22 cellular contexts compared by ENCODE assay signal in the genomic region with DNA sequence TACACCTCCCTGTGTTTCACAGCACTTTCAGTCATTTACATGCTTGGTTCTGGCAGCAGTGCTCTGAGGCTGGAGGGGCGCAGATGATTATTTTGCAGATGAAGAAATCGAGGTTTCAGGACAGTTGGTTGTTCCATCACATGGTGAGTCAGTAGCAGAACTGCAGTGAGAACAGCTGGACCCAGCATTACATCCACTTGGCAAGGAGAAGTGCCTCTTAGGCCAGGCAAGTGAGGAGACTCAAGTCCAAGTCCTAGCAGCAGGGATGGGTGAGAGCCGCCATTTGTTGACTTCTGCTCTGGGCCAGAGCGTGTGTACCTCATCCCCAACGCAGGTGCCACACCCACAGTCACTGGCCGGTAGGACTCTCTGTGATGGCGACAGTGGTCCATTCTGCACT. TPM values are rescaled to one million over a fixed set of nuclear protein-coding genes. Genes with fewer than 3 reads are reported as not detected.
DNase-seq lines count a peak whose midpoint lies in the region; ATAC-seq and TF ChIP-seq lines count a peak whose summit lies in the region.
"Had no signal": no experiment of that assay in that cellular context is flagged by ENCODE, and none has a peak within 500 bp of the region (broad histone marks: within the 10 kb centered on the region; RNA-seq: fewer than 3 reads in every experiment).

No MANE protein-coding gene starts in this region.

- no peak for TF ChIP-seq CTCF in CD8-positive, alpha-beta T cell (IDR thresholded peaks at IDR 0.05)
- no peak for TF ChIP-seq CTCF in fibroblast of pulmonary artery (IDR thresholded peaks at IDR 0.05; ENCODE audit: low read length, missing control alignments)
- TF ChIP-seq CTCF in progenitor cell of endocrine pancreas (IDR thresholded peaks at IDR 0.05; ENCODE audit: unreplicated experiment) = no peak
- no peak for TF ChIP-seq CTCF in tibial nerve (IDR thresholded peaks at IDR 0.05)

- H3K4me1 Mint-ChIP-seq in CD8-positive, alpha-beta T cell (ENCODE audit: low read depth) = peaks cover 21% of the 10 kb centered on the region
- H3K4me1 Mint-ChIP-seq in progenitor cell of endocrine pancreas (ENCODE audit: low read depth) = peaks cover 4% of the 10 kb centered on the region

- POLR2A ChIA-PET in CD8-positive, alpha-beta T cell (lab: Charles Lee) = no interaction called here

- no peaks in the 10 kb centered on the region for H3K4me1 ChIP-seq in CD8-positive, alpha-beta T cell (ENCODE audit: insufficient read depth, low read length)
- peaks cover 0 to 6% (median 0%) of the 10 kb centered on the region in 4 donors for H3K4me1 ChIP-seq in tibial nerve
- H3K4me1 ChIP-seq: Caco-2 had no signal

- no peaks in the 10 kb centered on the region for H3K27me3 ChIP-seq in CD8-positive, alpha-beta T cell (ENCODE audit: insufficient read depth, low read length)
- H3K27me3 ChIP-seq in tibial nerve = no peaks in the 10 kb centered on the region
- H3K27me3 ChIP-seq: SJCRH30 had no signal

- H3K4me3 Mint-ChIP-seq in CD8-positive, alpha-beta T cell = no peak overlapping the region
- no peak overlapping the region for H3K4me3 Mint-ChIP-seq in progenitor cell of endocrine pancreas (ENCODE audit: low read depth)

- H3K9me3 Mint-ChIP-seq in CD8-positive, alpha-beta T cell = no peaks in the 10 kb centered on the region
- H3K9me3 Mint-ChIP-seq in progenitor cell of endocrine pancreas (ENCODE audit: low read depth) = no peaks in the 10 kb centered on the region

- CTCF ChIA-PET in CD8-positive, alpha-beta T cell (lab: Charles Lee) = no interaction called here

- peaks cover 29% of the 10 kb centered on the region for H3K36me3 Mint-ChIP-seq in CD8-positive, alpha-beta T cell
- H3K36me3 Mint-ChIP-seq in progenitor cell of endocrine pancreas (ENCODE audit: insufficient read depth) = peaks cover 6% of the 10 kb centered on the region

- H3K27ac ChIP-seq in CD8-positive, alpha-beta T cell (ENCODE audit: low read depth, low read length) = no peak overlapping the region
- no peak overlapping the region for H3K27ac ChIP-seq in tibial nerve
- H3K27ac ChIP-seq: HL-60, SJCRH30 had no signal

- H3K4me3 ChIP-seq in CD8-positive, alpha-beta T cell (ENCODE audit: low read depth, low read length) = no peak overlapping the region
- H3K4me3 ChIP-seq in fibroblast of pulmonary artery (replicated peaks; ENCODE audit: low read depth, low read length) (no peak overlapping the region), tibial nerve (no peak overlapping the region)
- H3K4me3 ChIP-seq: SJCRH30 had no signal

- H3K36me3 ChIP-seq in CD8-positive, alpha-beta T cell (ENCODE audit: insufficient read depth, low read length) = no peaks in the 10 kb centered on the region
- no peaks in the 10 kb centered on the region for H3K36me3 ChIP-seq in tibial nerve
- H3K36me3 ChIP-seq: SJCRH30 had no signal

- DNase-seq in CD8-positive, alpha-beta T cell = no peak
- peak; percentile 5 for DNase-seq in amniotic epithelial cell (ENCODE audit: low read depth)
- peak; percentile 10 for DNase-seq in fibroblast of pulmonary artery (ENCODE audit: low read depth)
- no peak for DNase-seq in progenitor cell of endocrine pancreas (ENCODE audit: low spot score, unreplicated experiment)
- no peak for DNase-seq in tibial nerve (ENCODE audit: low spot score in 2 of 2)
- no peak for DNase-seq in activated CD4-positive, CD25-positive, alpha-beta regulatory T cell (lab: John Stamatoyannopoulos, UW)
- no peak for DNase-seq in putamen (ENCODE audit: low spot score)
- DNase-seq: AML-193, Caco-2, DMS153, MV-4-11, NCI-H1417 treated with DMSO at 0.1 percent for 48 hours, NCI-H1930, NCI-H446 treated with DMSO at 0.1 percent for 48 hours, NCI-H748 treated with DMSO at 0.1 percent for 48 hours, OCI-M1, SJCRH30 had no signal

- ATAC-seq in CD8-positive, alpha-beta T cell = no peak
- ATAC-seq in GM21619 (IDR thresholded peaks at IDR 0.05; ENCODE audit: unreplicated experiment) = no peak
- ATAC-seq: HCT116 had no signal

- WGBS in tibial nerve, 2 donors = 87 to 92% methylated on average over 7 of the region's 7 CpGs

- H3K9me3 ChIP-seq in CD8-positive, alpha-beta T cell (ENCODE audit: low read length) = no peaks in the 10 kb centered on the region
- H3K9me3 ChIP-seq in tibial nerve = no peaks in the 10 kb centered on the region
- H3K9me3 ChIP-seq: Caco-2, SJCRH30 had no signal

- TF ChIP-seq EP300 in tibial nerve (IDR thresholded peaks at IDR 0.05) = no peak

- intact Hi-C loops in CD8-positive, alpha-beta T cell (cut with DNase I, micrococcal nuclease) = no loop called here

- H3K27ac Mint-ChIP-seq in CD8-positive, alpha-beta T cell = peak overlapping the region; percentile 66
- peak overlapping the region; percentile 17 for H3K27ac Mint-ChIP-seq in progenitor cell of endocrine pancreas

- TF ChIP-seq POLR2A in tibial nerve (IDR thresholded peaks at IDR 0.05) = no peak

- no peaks in the 10 kb centered on the region for H3K27me3 Mint-ChIP-seq in CD8-positive, alpha-beta T cell (ENCODE audit: low read depth)
- no peaks in the 10 kb centered on the region for H3K27me3 Mint-ChIP-seq in progenitor cell of endocrine pancreas

RNA-seq across cellular contexts. Expression of gene EPHA8, which starts 26.8 kb away (rescaled TPM):
- not detected for total RNA-seq in CD8-positive, alpha-beta T cell
- total RNA-seq in progenitor cell of endocrine pancreas (0.11 and 0.24 TPM in 2 replicates), tibial nerve (not detected)
- total RNA-seq: A673, Caco-2, RPMI7951 had no signal

Comparison
In these comparisons a context has a peak if more than half of its experiments do, and no peak if none do; other contexts are left out.
1. DNase-seq: peak in amniotic epithelial cell (single experiment) and fibroblast of pulmonary artery (single experiment); none in CD8-positive, alpha-beta T cell (0 of 7), progenitor cell of endocrine pancreas (single experiment), tibial nerve (0 of 2), activated CD4-positive, CD25-positive, alpha-beta regulatory T cell (0 of 4) and putamen (single experiment).